ENCODE assay signal across 1 cellular context in the genomic region with DNA sequence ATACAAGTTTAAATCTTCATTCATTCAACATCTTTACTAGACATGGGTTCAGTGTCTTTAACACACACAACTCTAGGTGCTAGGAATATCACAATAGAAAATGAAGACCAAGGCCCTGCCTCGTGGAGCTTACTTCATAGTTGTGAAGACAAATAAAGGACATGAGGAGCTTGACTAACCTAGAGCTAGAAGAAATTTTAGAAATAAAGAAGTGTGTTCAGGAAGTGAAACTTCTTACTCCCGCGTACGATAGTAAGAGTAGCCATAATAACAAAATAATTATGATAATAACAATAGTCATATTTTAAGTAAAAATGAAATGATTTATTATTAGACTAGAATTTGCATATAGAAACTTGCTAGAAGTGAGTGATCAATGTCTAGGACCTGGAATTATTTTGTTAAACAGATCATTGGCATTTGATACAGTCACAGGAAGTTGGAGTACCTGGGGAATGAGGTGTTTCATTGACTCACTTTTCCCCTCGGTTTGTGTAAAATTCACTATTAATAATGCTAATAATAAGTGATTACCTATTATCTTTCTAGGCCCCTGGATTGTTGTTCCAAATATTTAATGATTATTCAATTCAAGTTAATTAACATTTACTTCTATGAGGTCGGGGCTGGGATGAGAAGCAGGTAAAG.
TF ChIP-seq lines count a peak whose summit lies in the region.

No MANE protein-coding gene starts in this region.

TF ChIP-seq in GM23338, 12 proteins besides CTCF, POLR2A, EP300 and RAD21 (continued from another document):
- TF ChIP-seq, protein P1, sequence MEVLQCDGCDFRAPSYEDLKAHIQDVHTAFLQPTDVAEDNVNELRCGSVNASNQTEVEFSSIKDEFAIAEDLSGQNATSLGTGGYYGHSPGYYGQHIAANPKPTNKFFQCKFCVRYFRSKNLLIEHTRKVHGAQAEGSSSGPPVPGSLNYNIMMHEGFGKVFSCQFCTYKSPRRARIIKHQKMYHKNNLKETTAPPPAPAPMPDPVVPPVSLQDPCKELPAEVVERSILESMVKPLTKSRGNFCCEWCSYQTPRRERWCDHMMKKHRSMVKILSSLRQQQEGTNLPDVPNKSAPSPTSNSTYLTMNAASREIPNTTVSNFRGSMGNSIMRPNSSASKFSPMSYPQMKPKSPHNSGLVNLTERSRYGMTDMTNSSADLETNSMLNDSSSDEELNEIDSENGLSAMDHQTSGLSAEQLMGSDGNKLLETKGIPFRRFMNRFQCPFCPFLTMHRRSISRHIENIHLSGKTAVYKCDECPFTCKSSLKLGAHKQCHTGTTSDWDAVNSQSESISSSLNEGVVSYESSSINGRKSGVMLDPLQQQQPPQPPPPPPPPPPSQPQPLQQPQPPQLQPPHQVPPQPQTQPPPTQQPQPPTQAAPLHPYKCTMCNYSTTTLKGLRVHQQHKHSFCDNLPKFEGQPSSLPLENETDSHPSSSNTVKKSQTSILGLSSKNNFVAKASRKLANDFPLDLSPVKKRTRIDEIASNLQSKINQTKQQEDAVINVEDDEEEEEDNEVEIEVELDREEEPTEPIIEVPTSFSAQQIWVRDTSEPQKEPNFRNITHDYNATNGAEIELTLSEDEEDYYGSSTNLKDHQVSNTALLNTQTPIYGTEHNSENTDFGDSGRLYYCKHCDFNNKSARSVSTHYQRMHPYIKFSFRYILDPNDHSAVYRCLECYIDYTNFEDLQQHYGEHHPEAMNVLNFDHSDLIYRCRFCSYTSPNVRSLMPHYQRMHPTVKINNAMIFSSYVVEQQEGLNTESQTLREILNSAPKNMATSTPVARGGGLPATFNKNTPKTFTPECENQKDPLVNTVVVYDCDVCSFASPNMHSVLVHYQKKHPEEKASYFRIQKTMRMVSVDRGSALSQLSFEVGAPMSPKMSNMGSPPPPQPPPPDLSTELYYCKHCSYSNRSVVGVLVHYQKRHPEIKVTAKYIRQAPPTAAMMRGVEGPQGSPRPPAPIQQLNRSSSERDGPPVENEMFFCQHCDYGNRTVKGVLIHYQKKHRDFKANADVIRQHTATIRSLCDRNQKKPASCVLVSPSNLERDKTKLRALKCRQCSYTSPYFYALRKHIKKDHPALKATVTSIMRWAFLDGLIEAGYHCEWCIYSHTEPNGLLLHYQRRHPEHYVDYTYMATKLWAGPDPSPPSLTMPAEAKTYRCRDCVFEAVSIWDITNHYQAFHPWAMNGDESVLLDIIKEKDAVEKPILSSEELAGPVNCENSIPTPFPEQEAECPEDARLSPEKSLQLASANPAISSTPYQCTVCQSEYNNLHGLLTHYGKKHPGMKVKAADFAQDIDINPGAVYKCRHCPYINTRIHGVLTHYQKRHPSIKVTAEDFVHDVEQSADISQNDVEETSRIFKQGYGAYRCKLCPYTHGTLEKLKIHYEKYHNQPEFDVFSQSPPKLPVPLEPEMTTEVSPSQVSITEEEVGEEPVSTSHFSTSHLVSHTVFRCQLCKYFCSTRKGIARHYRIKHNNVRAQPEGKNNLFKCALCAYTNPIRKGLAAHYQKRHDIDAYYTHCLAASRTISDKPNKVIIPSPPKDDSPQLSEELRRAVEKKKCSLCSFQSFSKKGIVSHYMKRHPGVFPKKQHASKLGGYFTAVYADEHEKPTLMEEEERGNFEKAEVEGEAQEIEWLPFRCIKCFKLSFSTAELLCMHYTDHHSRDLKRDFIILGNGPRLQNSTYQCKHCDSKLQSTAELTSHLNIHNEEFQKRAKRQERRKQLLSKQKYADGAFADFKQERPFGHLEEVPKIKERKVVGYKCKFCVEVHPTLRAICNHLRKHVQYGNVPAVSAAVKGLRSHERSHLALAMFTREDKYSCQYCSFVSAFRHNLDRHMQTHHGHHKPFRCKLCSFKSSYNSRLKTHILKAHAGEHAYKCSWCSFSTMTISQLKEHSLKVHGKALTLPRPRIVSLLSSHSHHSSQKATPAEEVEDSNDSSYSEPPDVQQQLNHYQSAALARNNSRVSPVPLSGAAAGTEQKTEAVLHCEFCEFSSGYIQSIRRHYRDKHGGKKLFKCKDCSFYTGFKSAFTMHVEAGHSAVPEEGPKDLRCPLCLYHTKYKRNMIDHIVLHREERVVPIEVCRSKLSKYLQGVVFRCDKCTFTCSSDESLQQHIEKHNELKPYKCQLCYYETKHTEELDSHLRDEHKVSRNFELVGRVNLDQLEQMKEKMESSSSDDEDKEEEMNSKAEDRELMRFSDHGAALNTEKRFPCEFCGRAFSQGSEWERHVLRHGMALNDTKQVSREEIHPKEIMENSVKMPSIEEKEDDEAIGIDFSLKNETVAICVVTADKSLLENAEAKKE (CRISPR knock-in tag; IDR thresholded peaks at IDR 0.05) = no peak
- TF ChIP-seq ZNF114 (CRISPR knock-in tag; IDR thresholded peaks at IDR 0.05) (no peak), JUNB (IDR thresholded peaks at IDR 0.05; ENCODE audit: unreplicated experiment) (no peak), NANOG (IDR thresholded peaks at IDR 0.05; ENCODE audit: borderline replicate concordance) (no peak), ZNF331 (CRISPR knock-in tag; IDR thresholded peaks at IDR 0.05; ENCODE audit: low read depth) (no peak), STAT1 (IDR thresholded peaks at IDR 0.05; ENCODE audit: unreplicated experiment) (no peak), REST (IDR thresholded peaks at IDR 0.05; ENCODE audit: unreplicated experiment) (no peak)
